ENCODE assay signal across 8 cellular contexts in the genomic region with DNA sequence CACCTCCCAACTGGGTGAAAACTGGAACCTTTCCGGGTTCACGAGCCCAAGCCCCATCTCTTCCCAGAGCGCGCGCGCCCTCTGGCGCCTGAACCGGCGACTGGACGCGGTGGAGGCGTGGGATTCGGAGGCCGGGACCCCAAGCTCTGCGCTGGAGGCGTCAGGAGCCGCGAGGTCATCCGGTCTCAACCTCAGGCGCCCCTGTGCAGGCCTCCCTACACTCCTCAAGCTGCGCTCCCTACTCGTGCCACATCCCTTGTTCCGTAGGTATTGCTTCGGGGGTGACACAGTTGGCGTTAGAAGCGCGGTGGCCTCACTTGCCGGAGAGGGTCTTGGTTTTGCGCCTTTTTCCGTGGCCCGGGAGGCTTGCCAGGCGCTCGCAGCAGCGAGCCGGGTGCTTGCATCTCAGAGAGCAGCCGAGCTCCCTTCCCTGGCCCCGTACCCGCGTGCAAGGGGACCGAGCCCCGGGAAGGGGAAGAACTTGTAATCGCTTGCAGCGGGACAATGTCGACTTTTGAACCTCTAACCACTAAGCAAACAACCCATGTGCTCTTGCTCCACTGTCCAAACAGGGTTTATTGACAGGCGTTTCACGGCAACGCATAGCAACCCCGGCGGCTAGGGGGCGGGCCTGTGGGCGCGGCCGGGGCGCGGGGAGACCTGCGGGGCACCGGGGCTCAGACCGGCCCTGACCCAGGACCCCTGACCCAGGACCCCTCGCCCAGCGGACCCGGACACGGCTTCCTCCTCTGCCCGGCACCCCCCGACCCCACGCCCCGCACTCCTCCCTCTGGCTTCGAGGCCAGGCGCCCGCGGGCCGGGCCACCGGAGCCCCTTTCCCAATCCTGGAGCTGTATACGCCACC. TPM values are rescaled to one million over a fixed set of nuclear protein-coding genes. Genes with fewer than 3 reads are reported as not detected.
DNase-seq lines count a peak whose midpoint lies in the region; ATAC-seq and TF ChIP-seq lines count a peak whose summit lies in the region.

No MANE protein-coding gene starts in this region.

- H3K36me3 ChIP-seq in ovary, result no peaks in the 10 kb centered on the region

- peaks cover 98% of the 10 kb centered on the region for H3K27me3 ChIP-seq in foreskin keratinocyte
- no peaks in the 10 kb centered on the region for H3K27me3 ChIP-seq in ovary

- in situ Hi-C loops in KBM-7 (cut with MboI; ENCODE audit: low pct_unique_long_range_greater_than_20kb, low sequenced_read_pairs), result no loop called here

- no peak for TF ChIP-seq CTCF in WI38 (IDR thresholded peaks at IDR 0.05; ENCODE audit: low read depth, low read length)
- TF ChIP-seq CTCF in foreskin keratinocyte (conservative IDR thresholded peaks at IDR 0.05), result peak; percentile 51
- TF ChIP-seq CTCF in ovary (IDR thresholded peaks at IDR 0.05), result no peak

- H3K4me3 ChIP-seq in WI38 (ENCODE audit: low read depth, low read length) (0 out of 2 replicates have a peak overlapping the region, but pooled peaks have one; percentile 6), ovary (peak overlapping the region; percentile 16)

- no peaks in the 10 kb centered on the region for H3K9me3 ChIP-seq in ovary

- peak; percentile 9 for DNase-seq in NCI-H2107 treated with DMSO at 0.1 percent for 48 hours (lab: John Stamatoyannopoulos, UW; ENCODE audit: unreplicated experiment)
- no peak for DNase-seq in NCI-H2107 (lab: John Stamatoyannopoulos, UW)
- peak; percentile 18 for DNase-seq in KBM-7
- no peak for DNase-seq in foreskin keratinocyte
- peak in 1 of 5 donors; percentile 45 for DNase-seq in ovary

- no peak for TF ChIP-seq EP300 in ovary (IDR thresholded peaks at IDR 0.05)

- intact Hi-C loops in ovary (cut with DNase I), result no loop called here

- 1 to 2% (median 2%) methylated on average over 50 to 73 of the region's 73 CpGs for WGBS in ovary, 3 donors

- no peak for TF ChIP-seq POLR2A in ovary (IDR thresholded peaks at IDR 0.05)

- H3K4me1 ChIP-seq in foreskin keratinocyte (no peaks in the 10 kb centered on the region), ovary (ENCODE audit: insufficient read depth) (peaks cover 4% of the 10 kb centered on the region)

- ATAC-seq in foreskin keratinocyte, result peak; percentile 59
- no peak for ATAC-seq in GM19035 (IDR thresholded peaks at IDR 0.05; ENCODE audit: unreplicated experiment)
- ATAC-seq in GM18867 (IDR thresholded peaks at IDR 0.05; ENCODE audit: unreplicated experiment), result no peak

- H3K27ac ChIP-seq in foreskin keratinocyte, result no peak overlapping the region
- H3K27ac ChIP-seq in ovary, result no peak overlapping the region

RNA-seq across cellular contexts. Expression of a gene that starts 8.5 kb away (rescaled TPM):
- total RNA-seq in foreskin keratinocyte, result not detected in 2 replicates
- not detected in 2 replicates for polyA plus RNA-seq in foreskin keratinocyte
- total RNA-seq in ovary, result under 1 TPM in 2 of 7 donors, not detected in 5; 0.12 to 0.26 TPM
- under 1 TPM in 1 of 2 donors, not detected in 1; 0.02 TPM for polyA plus RNA-seq in ovary

RNA-seq across cellular contexts. Expression of a gene that starts 27.9 kb away (rescaled TPM):
- not detected in 2 replicates for total RNA-seq in foreskin keratinocyte
- not detected in 2 replicates for polyA plus RNA-seq in foreskin keratinocyte
- total RNA-seq in ovary, result not detected
- polyA plus RNA-seq in ovary, result not detected

RNA-seq across cellular contexts. Expression of a gene that starts 40.8 kb away (rescaled TPM):
- total RNA-seq in foreskin keratinocyte (not detected in 2 replicates), ovary (not detected)
- polyA plus RNA-seq in foreskin keratinocyte (not detected in 2 replicates), ovary (not detected)

Comparison
In these comparisons a context has a peak if more than half of its experiments do, and no peak if none do; other contexts are left out.
1. DNase-seq: peak in NCI-H2107 treated with DMSO at 0.1 percent for 48 hours (single experiment) and KBM-7 (single experiment); none in NCI-H2107 (single experiment) and foreskin keratinocyte (0 of 2).